In the genomic region with DNA sequence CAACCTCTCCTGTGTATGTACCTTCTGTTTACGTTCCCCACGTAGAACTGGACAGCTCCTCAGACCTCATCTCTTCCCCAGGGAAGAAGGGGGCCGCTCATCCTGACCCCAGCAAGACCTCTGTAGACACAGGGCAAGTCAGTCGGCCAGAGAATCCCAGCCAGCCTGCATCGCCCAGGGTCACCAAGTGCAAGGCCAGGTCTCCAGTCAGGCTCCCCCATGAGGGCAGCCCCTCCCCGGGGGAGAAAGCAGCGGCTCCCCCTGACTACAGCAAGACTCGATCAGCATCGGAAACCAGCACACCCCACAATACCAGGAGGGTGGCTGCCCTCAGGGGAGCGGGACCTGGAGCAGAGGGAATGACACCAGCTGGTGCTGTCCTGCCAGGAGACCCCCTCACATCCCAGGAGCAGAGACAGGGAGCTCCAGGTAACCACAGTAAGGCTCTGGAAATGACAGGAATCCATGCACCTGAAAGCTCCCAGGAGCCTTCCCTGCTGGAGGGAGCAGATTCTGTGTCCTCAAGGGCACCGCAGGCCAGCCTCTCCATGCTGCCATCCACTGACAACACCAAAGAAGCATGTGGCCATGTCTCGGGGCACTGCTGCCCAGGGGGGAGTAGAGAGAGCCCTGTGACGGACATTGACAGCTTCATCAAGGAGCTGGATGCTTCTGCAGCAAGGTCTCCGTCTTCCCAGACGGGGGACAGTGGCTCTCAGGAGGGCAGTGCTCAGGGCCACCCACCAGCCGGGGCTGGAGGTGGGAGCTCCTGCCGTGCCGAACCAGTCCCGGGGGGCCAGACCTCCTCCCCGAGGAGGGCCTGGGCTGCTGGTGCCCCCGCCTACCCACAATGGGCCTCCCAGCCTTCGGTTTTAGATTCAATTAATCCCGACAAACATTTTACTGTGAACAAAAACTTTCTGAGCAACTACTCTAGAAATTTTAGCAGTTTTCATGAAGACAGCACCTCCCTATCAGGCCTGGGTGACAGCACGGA, we compare ENCODE assay signal across 17 cellular contexts.
A peak's percentile ranks its signal among the peaks of the same experiment; 100 is the strongest.
DNase-seq lines count a peak whose midpoint lies in the region; ATAC-seq and TF ChIP-seq lines count a peak whose summit lies in the region.
"Had no signal": no experiment of that assay in that cellular context is flagged by ENCODE, and none has a peak within 500 bp of the region (broad histone marks: within the 10 kb centered on the region; RNA-seq: fewer than 3 reads in every experiment).

No MANE protein-coding gene starts in this region.

- no peaks in the 10 kb centered on the region for H3K27me3 Mint-ChIP-seq in endodermal cell (ENCODE audit: insufficient read depth)
- H3K27me3 Mint-ChIP-seq: CD4-positive, alpha-beta T cell had no signal

- no peak overlapping the region for H2AK5ac ChIP-seq in neuronal stem cell (ENCODE audit: low read depth, low read length)

- no peak overlapping the region for H2AFZ ChIP-seq in neuronal stem cell (ENCODE audit: low read length)

- no peak overlapping the region for H3K4me3 Mint-ChIP-seq in endodermal cell
- H3K4me3 Mint-ChIP-seq: CD4-positive, alpha-beta T cell; H9 had no signal

- DNase-seq in activated CD8-positive, alpha-beta memory T cell treated with anti-CD3 and anti-CD28 coated beads for 24 hours, result peak; percentile 37
- DNase-seq in activated CD8-positive, alpha-beta memory T cell treated with anti-CD3 and anti-CD28 coated beads, Interleukin-2, amount 50 U/mL, for 4 hours, result no peak
- DNase-seq in Panc1 (ENCODE audit: low read depth, low spot score) (no peak), endodermal cell (peak; percentile 41), neuronal stem cell (ENCODE audit: low spot score) (no peak), NCI-H774 (lab: John Stamatoyannopoulos, UW) (no peak), NCI-H1930 (lab: John Stamatoyannopoulos, UW) (no peak)
- DNase-seq: AML-193; CD4-positive, alpha-beta T cell; DMS153; GF-D8; GOT3; H9 had no signal

- H3K9ac ChIP-seq in endodermal cell (ENCODE audit: extremely low read depth, low read length, poor library complexity, severe bottlenecking) (no peak overlapping the region), neuronal stem cell (ENCODE audit: low read depth, low read length, poor library complexity) (no peak overlapping the region)

- H3K23ac ChIP-seq in neuronal stem cell (ENCODE audit: low read depth, low read length, poor library complexity), result no peak overlapping the region

- H3K4me2 ChIP-seq in neuronal stem cell (ENCODE audit: insufficient read depth, low read length, poor library complexity, severe bottlenecking), result no peak overlapping the region
- H3K4me2 ChIP-seq: A549 had no signal

- no peaks in the 10 kb centered on the region for H3K79me1 ChIP-seq in neuronal stem cell (ENCODE audit: low read depth, low read length)

- peaks cover 14% of the 10 kb centered on the region for H3K36me3 Mint-ChIP-seq in endodermal cell (ENCODE audit: low read depth)

- no peak overlapping the region for H2BK12ac ChIP-seq in neuronal stem cell (ENCODE audit: low read length)

- H3K4ac ChIP-seq in neuronal stem cell (ENCODE audit: low read length), result no peak overlapping the region

- H3K18ac ChIP-seq in neuronal stem cell (ENCODE audit: low read length), result no peak overlapping the region

- BruUV-seq in Panc1 (replicated peaks; lab: Mats Ljungman, UMichigan), result no TSS peak

- H4K91ac ChIP-seq in neuronal stem cell (ENCODE audit: low read depth, low read length, poor library complexity), result no peak overlapping the region

- H3K4me1 ChIP-seq in Panc1 (ENCODE audit: control insufficient read depth, insufficient read depth, low read length), result no peaks in the 10 kb centered on the region
- H3K4me1 ChIP-seq in endodermal cell (ENCODE audit: control insufficient read depth, insufficient read depth, low read length), result no peaks in the 10 kb centered on the region
- no peaks in the 10 kb centered on the region for H3K4me1 ChIP-seq in neuronal stem cell (ENCODE audit: control insufficient read depth in 2 of 2, insufficient read depth in 1 of 2, low read depth in 1 of 2, low read length in 2 of 2)
- H3K4me1 ChIP-seq: A549 had no signal

- H3K14ac ChIP-seq in neuronal stem cell (ENCODE audit: low read length), result no peak overlapping the region

- H3K27ac ChIP-seq in Panc1 (ENCODE audit: low read length), result no peak overlapping the region
- no peak overlapping the region for H3K27ac ChIP-seq in endodermal cell (ENCODE audit: low read depth, low read length)
- H3K27ac ChIP-seq in neuronal stem cell (replicated peaks; ENCODE audit: low read length), result no peak overlapping the region
- H3K27ac ChIP-seq: 22Rv1, A549, C4-2B had no signal

- intact Hi-C loops in Panc1 (cut with micrococcal nuclease; ENCODE audit: unreplicated experiment), result no loop called here

- H2BK15ac ChIP-seq in neuronal stem cell (ENCODE audit: low read length), result no peak overlapping the region

- no peaks in the 10 kb centered on the region for H3K9me3 ChIP-seq in Panc1 (ENCODE audit: control insufficient read depth, insufficient read depth, low read depth, low read length)
- no peaks in the 10 kb centered on the region for H3K9me3 ChIP-seq in endodermal cell (ENCODE audit: control insufficient read depth, low read length)
- H3K9me3 ChIP-seq in neuronal stem cell (replicated peaks in 1 of 2; ENCODE audit: control insufficient read depth in 2 of 2, insufficient read depth in 1 of 2, low read depth in 1 of 2, low read length in 2 of 2), result no peaks in the 10 kb centered on the region
- H3K9me3 ChIP-seq: A549 had no signal

- no peaks in the 10 kb centered on the region for H3K27me3 ChIP-seq in Panc1 (ENCODE audit: control insufficient read depth, insufficient read depth, low read length)
- H3K27me3 ChIP-seq in endodermal cell (ENCODE audit: control insufficient read depth, insufficient read depth, low read length, poor library complexity, severe bottlenecking), result no peaks in the 10 kb centered on the region
- H3K27me3 ChIP-seq in neuronal stem cell (ENCODE audit: control insufficient read depth in 3 of 3, insufficient read depth in 3 of 3, low read depth in 1 of 3, low read length in 3 of 3), result no peaks in the 10 kb centered on the region

- in situ Hi-C loops in Panc1 (cut with HindIII; ENCODE audit: low pct_unique_long_range_greater_than_20kb, low sequenced_read_pairs), result no loop called here

- CTCF ChIA-PET in Panc1 (lab: Charles Lee), result no interaction called here

- no peak overlapping the region for H4K8ac ChIP-seq in neuronal stem cell (ENCODE audit: low read depth, low read length)

- POLR2A ChIA-PET in Panc1 (lab: Charles Lee), result no interaction called here

- ATAC-seq in Panc1, result peak; percentile 6; the same call in 1 of the 2 replicates
- ATAC-seq in GM21619 (IDR thresholded peaks at IDR 0.05; ENCODE audit: unreplicated experiment), result no peak

- 92 to 94% methylated on average over 17 to 24 of the region's 24 CpGs for WGBS in endodermal cell (ENCODE audit: insufficient coverage in 1 of 2, insufficient read length in 1 of 2), 2 experiments
- WGBS in neuronal stem cell (ENCODE audit: extremely low coverage in 2 of 2, insufficient read length in 2 of 2, insufficient replicate concordance in 1 of 2), 2 donors, result no CpG with 5 or more reads among the region's 24 CpGs

- H3K9me3 Mint-ChIP-seq in endodermal cell, result no peaks in the 10 kb centered on the region
- H3K9me3 Mint-ChIP-seq: CD4-positive, alpha-beta T cell; H9 had no signal

- H2BK120ac ChIP-seq in neuronal stem cell (ENCODE audit: low read depth, low read length), result peak overlapping the region; percentile 21

- no peaks in the 10 kb centered on the region for H3K4me1 Mint-ChIP-seq in endodermal cell

- no peak overlapping the region for H3K4me3 ChIP-seq in Panc1 (ENCODE audit: low read depth in 2 of 2, low read length in 2 of 2)
- no peak overlapping the region for H3K4me3 ChIP-seq in endodermal cell (ENCODE audit: low read length)
- no peak overlapping the region for H3K4me3 ChIP-seq in neuronal stem cell (ENCODE audit: low read length in 2 of 2)
- H3K4me3 ChIP-seq: A549 had no signal

- TF ChIP-seq CTCF in Panc1 (IDR thresholded peaks at IDR 0.05) (no peak), endodermal cell (conservative IDR thresholded peaks at IDR 0.05) (no peak)

- H2BK5ac ChIP-seq in neuronal stem cell (ENCODE audit: low read length), result no peak overlapping the region

- no peak overlapping the region for H3K27ac Mint-ChIP-seq in endodermal cell
- H3K27ac Mint-ChIP-seq: CD4-positive, alpha-beta T cell had no signal

- H3K36me3 ChIP-seq in Panc1 (ENCODE audit: control insufficient read depth, insufficient read depth, low read length) (no peaks in the 10 kb centered on the region), endodermal cell (ENCODE audit: control insufficient read depth, insufficient read depth, low read length) (no peaks in the 10 kb centered on the region), neuronal stem cell (replicated peaks in 1 of 2; ENCODE audit: control insufficient read depth in 2 of 2, insufficient read depth in 2 of 2, low read length in 2 of 2) (peaks cover 0 to 2% of the 10 kb centered on the region in 2 donors)

Comparison
In these comparisons a context has a peak if more than half of its experiments do, and no peak if none do; other contexts are left out.
1. DNase-seq: peak in activated CD8-positive, alpha-beta memory T cell treated with anti-CD3 and anti-CD28 coated beads for 24 hours (single experiment) and endodermal cell (single experiment); none in activated CD8-positive, alpha-beta memory T cell treated with anti-CD3 and anti-CD28 coated beads, Interleukin-2, amount 50 U/mL, for 4 hours (single experiment), Panc1 (single experiment), neuronal stem cell (single experiment), NCI-H774 (single experiment) and NCI-H1930 (0 of 2).